Comparison of ENCODE assay signal across 8 cellular contexts in the genomic region with DNA sequence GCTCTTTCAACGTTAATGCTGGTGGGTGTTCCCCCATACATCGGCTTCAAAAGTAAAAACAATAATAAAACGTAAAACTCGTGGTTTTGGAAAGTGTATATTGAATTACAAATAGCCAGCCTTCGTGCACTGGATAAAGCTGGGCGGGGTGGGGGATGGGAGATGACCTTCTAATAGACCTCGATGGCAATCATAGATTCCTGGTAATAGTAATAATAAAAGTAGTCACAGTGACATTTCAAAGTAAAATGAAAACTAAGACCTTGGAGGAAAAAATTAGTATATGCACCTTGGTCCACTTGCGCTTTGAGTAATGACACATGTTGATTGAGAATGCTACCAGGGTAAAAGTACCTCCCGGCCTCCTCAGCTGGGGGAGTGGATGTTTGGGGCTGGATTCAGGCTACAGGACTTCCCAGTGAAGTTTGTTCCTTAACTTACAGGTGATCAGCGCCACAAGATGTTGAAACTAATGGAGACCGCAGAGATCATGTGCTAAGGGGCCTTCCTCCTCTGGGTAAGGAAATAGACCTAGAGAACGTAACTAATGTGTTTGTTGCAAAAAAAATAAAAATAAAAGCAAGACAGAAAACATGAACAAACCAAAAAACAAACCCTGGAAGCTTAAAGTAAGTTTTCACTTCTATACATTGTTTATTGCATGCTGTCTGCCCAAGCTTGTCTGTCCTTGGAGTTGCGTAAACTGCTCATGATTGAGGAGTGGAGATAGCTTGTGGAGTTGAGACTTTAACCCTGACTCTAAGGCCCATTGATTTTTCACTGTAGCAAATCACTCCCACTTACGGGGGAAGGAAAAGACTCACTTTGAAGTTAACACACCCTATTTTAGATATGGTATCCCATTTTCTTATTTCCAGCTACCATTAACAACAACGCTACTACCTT. TPM values are rescaled to one million over a fixed set of nuclear protein-coding genes. Genes with fewer than 3 reads are reported as not detected.
A peak's percentile ranks its signal among the peaks of the same experiment; 100 is the strongest.
DNase-seq lines count a peak whose midpoint lies in the region; ATAC-seq and TF ChIP-seq lines count a peak whose summit lies in the region.
"Had no signal": no experiment of that assay in that cellular context is flagged by ENCODE, and none has a peak within 500 bp of the region (broad histone marks: within the 10 kb centered on the region; RNA-seq: fewer than 3 reads in every experiment).

No MANE protein-coding gene starts in this region.

- no peak for ATAC-seq in left lung
- ATAC-seq in HG03457 (IDR thresholded peaks at IDR 0.05; ENCODE audit: unreplicated experiment) = no peak

- H3K27ac ChIP-seq in HUES6 (ENCODE audit: low read depth, low read length) (peak overlapping the region; percentile 86; the same call in 1 of the 2 replicates), left lung (peak overlapping the region; percentile 86 to 97), substantia nigra (ENCODE audit: low read depth, low read length, poor library complexity, severe bottlenecking) (peak overlapping the region; percentile 86)

- no peak for TF ChIP-seq CTCF in astrocyte of the spinal cord (IDR thresholded peaks at IDR 0.05; ENCODE audit: low read depth, low read length)
- no peak for TF ChIP-seq CTCF in left lung (IDR thresholded peaks at IDR 0.05)

- H3K9ac ChIP-seq in HUES6 (ENCODE audit: low read length) = peak overlapping the region; percentile 61

- DNase-seq in astrocyte of the spinal cord (ENCODE audit: low read depth, low spot score) (no peak), left lung (no peak), substantia nigra (lab: John Stamatoyannopoulos, UW) (no peak), posterior cingulate gyrus (no peak), DMS79 (lab: John Stamatoyannopoulos, UW) (no peak)
- DNase-seq: activated naive CD4-positive, alpha-beta T cell treated with Interleukin-2 at 50 U/mL for 16 hours had no signal

- no peaks in the 10 kb centered on the region for H3K9me3 ChIP-seq in HUES6 (ENCODE audit: control insufficient read depth, insufficient read depth, low read depth, low read length)
- no peaks in the 10 kb centered on the region for H3K9me3 ChIP-seq in left lung

- intact Hi-C loops in left lung (cut with DNase I) (no loop called here), posterior cingulate gyrus (cut with DNase I) (no loop called here)

- in situ Hi-C loops in astrocyte of the spinal cord (cut with HindIII; ENCODE audit: low sequenced_read_pairs) = loop anchor here (25.0 kb wide), 1 partner anchor 166 kb away; no protein-coding TSS in a partner anchor

- H3K4me1 ChIP-seq in HUES6 (ENCODE audit: control insufficient read depth, insufficient read depth, low read length) (peaks cover 51% of the 10 kb centered on the region), left lung (peaks cover 0 to 2% of the 10 kb centered on the region in 2 donors)

- H3K36me3 ChIP-seq in HUES6 (ENCODE audit: control insufficient read depth, insufficient read depth, low read length) (no peaks in the 10 kb centered on the region), left lung (no peaks in the 10 kb centered on the region)

- H3K27me3 ChIP-seq in HUES6 (ENCODE audit: control insufficient read depth, insufficient read depth, low read length) (peaks cover 8% of the 10 kb centered on the region; the same call in 1 of the 2 replicates), left lung (peaks cover 0 to 33% of the 10 kb centered on the region in 2 donors)

- H3K4me3 ChIP-seq in HUES6 (ENCODE audit: low read depth, low read length) (peak overlapping the region; percentile 75), astrocyte of the spinal cord (ENCODE audit: low read depth, low read length) (peak overlapping the region; percentile 77), left lung (peak overlapping the region; percentile 61 to 66)

RNA-seq across cellular contexts. Expression of gene LRIG3, which starts 0.9 kb away (rescaled TPM):
- 10 to 100 TPM; 26.8 to 28.6 TPM for total RNA-seq in left lung
